Comparison of ENCODE assay signal across 27 cellular contexts in the genomic region with DNA sequence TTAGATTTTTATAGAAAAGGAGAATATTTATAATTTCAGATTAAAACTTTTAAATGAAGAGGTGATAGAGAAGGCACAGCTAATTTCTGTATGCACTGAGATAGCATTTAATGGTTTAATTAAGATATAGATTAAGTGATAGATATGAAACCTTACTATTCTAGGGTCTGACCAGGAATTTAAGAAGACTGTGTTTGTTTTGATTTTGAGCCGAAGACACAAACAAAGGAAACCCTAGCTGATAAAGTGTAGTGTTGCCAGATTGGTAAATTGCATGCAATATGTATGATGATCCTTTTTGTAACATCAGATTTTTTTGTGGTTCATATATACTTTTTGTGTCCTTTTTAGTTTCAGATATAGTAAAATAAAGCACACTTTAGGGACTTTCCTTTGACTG.
DNase-seq lines count a peak whose midpoint lies in the region; ATAC-seq, FAIRE-seq and TF ChIP-seq lines count a peak whose summit lies in the region.
"Had no signal": no experiment of that assay in that cellular context is flagged by ENCODE, and none has a peak within 500 bp of the region (broad histone marks: within the 10 kb centered on the region; RNA-seq: fewer than 3 reads in every experiment).

No MANE protein-coding gene starts in this region.

- H3K4me3 Mint-ChIP-seq in naive thymus-derived CD8-positive, alpha-beta T cell = no peak overlapping the region
- H3K4me3 Mint-ChIP-seq: CD14-positive monocyte; CD4-positive, alpha-beta memory T cell; CD4-positive, CD25-positive, alpha-beta regulatory T cell; CD8-positive, alpha-beta memory T cell had no signal

- H3K27me3 ChIP-seq in PC-3 (ENCODE audit: low read length) = no peaks in the 10 kb centered on the region
- H3K27me3 ChIP-seq: BE2C, BLaER1 had no signal

- H3K9me3 ChIP-seq in PC-3 (ENCODE audit: low read length) = no peaks in the 10 kb centered on the region
- H3K9me3 ChIP-seq: BE2C, BLaER1 had no signal

- H3K9me3 Mint-ChIP-seq in naive thymus-derived CD8-positive, alpha-beta T cell = peaks cover 0 to 2% (median 0%) of the 10 kb centered on the region in 9 donors
- H3K9me3 Mint-ChIP-seq: CD4-positive, alpha-beta memory T cell; CD8-positive, alpha-beta memory T cell had no signal

- H4K20me1 ChIP-seq in PC-3 (ENCODE audit: low read length) = no peaks in the 10 kb centered on the region
- H4K20me1 ChIP-seq: BLaER1 had no signal

- peaks cover 0 to 10% (median under 1%) of the 10 kb centered on the region in 5 donors for H3K27me3 Mint-ChIP-seq in naive thymus-derived CD8-positive, alpha-beta T cell
- H3K27me3 Mint-ChIP-seq: CD4-positive, alpha-beta memory T cell; CD4-positive, CD25-positive, alpha-beta regulatory T cell had no signal

- H3K4me2 ChIP-seq in PC-3 (ENCODE audit: low read length) = no peak overlapping the region
- H3K4me2 ChIP-seq: BLaER1 had no signal

- H3F3A ChIP-seq in PC-3 (ENCODE audit: low read length, unreplicated experiment) = no peaks in the 10 kb centered on the region

- no peak overlapping the region for H3K9ac ChIP-seq in PC-3 (ENCODE audit: low read length)
- H3K9ac ChIP-seq: BLaER1 had no signal

- H3K4me3 ChIP-seq in LNCaP clone FGC (ENCODE audit: low read depth, low read length) = no peak overlapping the region
- no peak overlapping the region for H3K4me3 ChIP-seq in PC-3 (ENCODE audit: low read length)
- H3K4me3 ChIP-seq: BLaER1, GM12878 had no signal

- H3K27ac ChIP-seq in 22Rv1 (peak overlapping the region; percentile 90), PC-3 (ENCODE audit: low read length) (no peak overlapping the region)
- H3K27ac ChIP-seq: BLaER1 had no signal

- no peaks in the 10 kb centered on the region for H3K9me2 ChIP-seq in PC-3 (replicated peaks; ENCODE audit: low read length)

- peak; percentile 91 for DNase-seq in LNCaP clone FGC (ENCODE audit: low read depth)
- no peak for DNase-seq in PC-3
- DNase-seq in stimulated activated CD4-positive, alpha-beta T cell treated with anti-CD3 and anti-CD28 coated beads, Interleukin-12 subunit alpha, Interleukin-12 subunit beta, amount 100 ng/mL, for 4 hours = no peak
- DNase-seq in GM19239 (ENCODE audit: insufficient read length, low spot score) = no peak
- DNase-seq in naive thymus-derived CD8-positive, alpha-beta T cell = no peak
- DNase-seq: 8988T; ACHN; BE2C; C1 segment of cervical spinal cord; CD4-positive, alpha-beta memory T cell; CD4-positive, CD25-positive, alpha-beta regulatory T cell; CD8-positive, alpha-beta memory T cell; COR-L47; DMS 273 treated with DMSO at 0.1 percent for 48 hours; DMS153; DMS53; DMS79; DND-41; EL; GDM1 had no signal

- BruUV-seq in PC-3 (replicated peaks; lab: Mats Ljungman, UMichigan) = no TSS peak

- no peaks in the 10 kb centered on the region for H3K4me1 Mint-ChIP-seq in naive thymus-derived CD8-positive, alpha-beta T cell
- H3K4me1 Mint-ChIP-seq: CD4-positive, alpha-beta memory T cell; CD4-positive, CD25-positive, alpha-beta regulatory T cell; CD8-positive, alpha-beta memory T cell had no signal

- intact Hi-C loops in PC-3 (cut with micrococcal nuclease) = loop anchor here (1.0 kb wide), 1 partner anchor 22 kb away; no protein-coding TSS in a partner anchor

- no peaks in the 10 kb centered on the region for H3K36me3 ChIP-seq in PC-3 (ENCODE audit: low read depth, low read length)
- H3K36me3 ChIP-seq: BE2C, BLaER1 had no signal

- H3K4me1 ChIP-seq in PC-3 (ENCODE audit: insufficient read depth, low read length) = no peaks in the 10 kb centered on the region
- H3K4me1 ChIP-seq: BE2C, BLaER1 had no signal

- CTCF ChIA-PET in PC-3 (lab: Charles Lee) = no interaction called here

- FAIRE-seq in GM19239 (lab: Jason Lieb, UNC) = no peak
- FAIRE-seq: A204.1, GM12878, GM12892, GM18507 had no signal

- no peaks in the 10 kb centered on the region for H3K36me3 Mint-ChIP-seq in naive thymus-derived CD8-positive, alpha-beta T cell
- H3K36me3 Mint-ChIP-seq: CD14-positive monocyte; CD4-positive, alpha-beta memory T cell; CD4-positive, CD25-positive, alpha-beta regulatory T cell; CD8-positive, alpha-beta memory T cell had no signal

- POLR2A ChIA-PET in PC-3 (lab: Charles Lee; ENCODE audit: unreplicated experiment) = interaction anchor here (0.7 kb wide), 1 partner anchor 35 kb away, joined by 7 read pairs; no protein-coding TSS in a partner anchor
- POLR2A ChIA-PET in naive thymus-derived CD8-positive, alpha-beta T cell (lab: Charles Lee) = no interaction called here

- TF ChIP-seq CTCF in 22Rv1 (IDR thresholded peaks at IDR 0.05) (no peak), LNCaP clone FGC (IDR thresholded peaks at IDR 0.05; ENCODE audit: control insufficient read depth, extremely low read depth, insufficient read depth) (no peak), PC-3 (conservative IDR thresholded peaks at IDR 0.05; ENCODE audit: low read depth, low read length) (no peak)

- H3K79me2 ChIP-seq in PC-3 (ENCODE audit: low read length) = no peaks in the 10 kb centered on the region

- no peak overlapping the region for H2AFZ ChIP-seq in PC-3 (ENCODE audit: low read length)

- H3K27ac Mint-ChIP-seq in naive thymus-derived CD8-positive, alpha-beta T cell = no peak overlapping the region
- H3K27ac Mint-ChIP-seq: CD4-positive, alpha-beta memory T cell; CD4-positive, CD25-positive, alpha-beta regulatory T cell; CD8-positive, alpha-beta memory T cell had no signal

- ATAC-seq in PC-3 = peak; percentile 33; the same call in 1 of the 2 replicates
- no peak for ATAC-seq in naive thymus-derived CD8-positive, alpha-beta T cell
- ATAC-seq: GM12878 had no signal
